In genomic region chr19:58400916-58401824, GRCh38 we compare ENCODE assay signal across 8 cellular contexts. TPM values are rescaled to one million over a fixed set of nuclear protein-coding genes. Genes with fewer than 3 reads are reported as not detected.
DNase-seq lines count a peak whose midpoint lies in the region; ATAC-seq and TF ChIP-seq lines count a peak whose summit lies in the region.

No MANE protein-coding gene starts in this region.

- H3K9ac ChIP-seq in ES-I3 (ENCODE audit: low read depth, low read length) = peak overlapping the region; percentile 54

- no peaks in the 10 kb centered on the region for H3K27me3 Mint-ChIP-seq in nephron (ENCODE audit: low read depth)

- H3K36me3 ChIP-seq in ES-I3 (ENCODE audit: insufficient read depth, low read length) (no peaks in the 10 kb centered on the region), RWPE2 (ENCODE audit: low read depth) (no peaks in the 10 kb centered on the region)

- TF ChIP-seq CTCF in RWPE2 (IDR thresholded peaks at IDR 0.05; ENCODE audit: poor library complexity, severe bottlenecking) (no peak), nephron (IDR thresholded peaks at IDR 0.05; ENCODE audit: unreplicated experiment in 3 of 3) (no peak)

- no peaks in the 10 kb centered on the region for H3K9me3 Mint-ChIP-seq in nephron

- DNase-seq in H4 (ENCODE audit: low spot score) (peak; percentile 100), LoVo (ENCODE audit: low spot score) (peak; percentile 99), RWPE2 (ENCODE audit: low spot score) (peak; percentile 99), fibroblast of the conjunctiva (ENCODE audit: low read depth) (peak; percentile 99)
- peak; percentile 97 for DNase-seq in activated effector memory CD4-positive, alpha-beta T cell treated with Interleukin-2 at 50 U/mL for 16 hours
- peak; percentile 99 for DNase-seq in stimulated activated naive CD8-positive, alpha-beta T cell treated with anti-CD3 and anti-CD28 coated beads, Interleukin-15, Interleukin-2, amounts not matched to agents 100 U/mL and 50 U/mL, for 24 hours

- peaks cover 17% of the 10 kb centered on the region for H3K4me1 Mint-ChIP-seq in nephron

- H3K27ac Mint-ChIP-seq in nephron = peak overlapping the region; percentile 53 to 88 (median 85)

- peak overlapping the region; percentile 33 for H3K27ac ChIP-seq in RWPE2 (ENCODE audit: poor library complexity, severe bottlenecking)

- H3K9me3 ChIP-seq in ES-I3 (ENCODE audit: control insufficient read depth, insufficient read depth, low read length) (no peaks in the 10 kb centered on the region), RWPE2 (ENCODE audit: severe bottlenecking) (no peaks in the 10 kb centered on the region)

- H3K36me3 Mint-ChIP-seq in nephron (ENCODE audit: low read depth) = peaks cover 8% of the 10 kb centered on the region

- H3K4me1 ChIP-seq in ES-I3 (ENCODE audit: insufficient read depth, low read length) (no peaks in the 10 kb centered on the region), RWPE2 (ENCODE audit: insufficient read depth, poor library complexity, severe bottlenecking) (peaks cover 4% of the 10 kb centered on the region)

- no peaks in the 10 kb centered on the region for H3K27me3 ChIP-seq in RWPE2 (ENCODE audit: insufficient read depth, poor library complexity, severe bottlenecking)

- ATAC-seq in RWPE2 (ENCODE audit: low read depth) = peak; percentile 93
- ATAC-seq in stimulated activated naive CD8-positive, alpha-beta T cell treated with anti-CD3 and anti-CD28 coated beads, Interleukin-15, Interleukin-2, amounts not matched to agents 100 U/mL and 50 U/mL, for 24 hours = peak; percentile 96

- peak overlapping the region; percentile 90 to 93 (median 92) for H3K4me3 Mint-ChIP-seq in nephron

- H3K4me3 ChIP-seq in RWPE2 (ENCODE audit: severe bottlenecking) = peak overlapping the region; percentile 60

RNA-seq across cellular contexts. Expression of gene RNF225, which starts 5.7 kb away (rescaled TPM):
- total RNA-seq in H4 (2014; rRNA removed; shearing (Covaris generic)) = not detected in 2 replicates

RNA-seq across cellular contexts. Expression of gene ZNF584, which starts 7.3 kb away (rescaled TPM):
- total RNA-seq in H4 (2014; rRNA removed; shearing (Covaris generic)) = 15.6 and 23.6 TPM in 2 replicates

RNA-seq across cellular contexts. Expression of gene RPS5, which starts 14.1 kb away (rescaled TPM):
- 3,081 and 3,534 TPM in 2 replicates for total RNA-seq in H4 (2014; rRNA removed; shearing (Covaris generic))

RNA-seq across cellular contexts. Expression of gene ZNF837, which starts 20.3 kb away (rescaled TPM):
- total RNA-seq in H4 (2014; rRNA removed; shearing (Covaris generic)) = 1.4 and 1.9 TPM in 2 replicates

RNA-seq across cellular contexts. Expression of gene ZNF497, which starts 38.6 kb away (rescaled TPM):
- 1.6 and 5.1 TPM in 2 replicates for total RNA-seq in H4 (2014; rRNA removed; shearing (Covaris generic))

Comparison
In these comparisons a context has a peak if more than half of its experiments do, and no peak if none do; other contexts are left out.
1. Peak in every context shown above with its lines: DNase-seq, ATAC-seq, H3K4me3 ChIP-seq and H3K27ac ChIP-seq.